ENCODE assay signal across 9 cellular contexts in the genomic region with DNA sequence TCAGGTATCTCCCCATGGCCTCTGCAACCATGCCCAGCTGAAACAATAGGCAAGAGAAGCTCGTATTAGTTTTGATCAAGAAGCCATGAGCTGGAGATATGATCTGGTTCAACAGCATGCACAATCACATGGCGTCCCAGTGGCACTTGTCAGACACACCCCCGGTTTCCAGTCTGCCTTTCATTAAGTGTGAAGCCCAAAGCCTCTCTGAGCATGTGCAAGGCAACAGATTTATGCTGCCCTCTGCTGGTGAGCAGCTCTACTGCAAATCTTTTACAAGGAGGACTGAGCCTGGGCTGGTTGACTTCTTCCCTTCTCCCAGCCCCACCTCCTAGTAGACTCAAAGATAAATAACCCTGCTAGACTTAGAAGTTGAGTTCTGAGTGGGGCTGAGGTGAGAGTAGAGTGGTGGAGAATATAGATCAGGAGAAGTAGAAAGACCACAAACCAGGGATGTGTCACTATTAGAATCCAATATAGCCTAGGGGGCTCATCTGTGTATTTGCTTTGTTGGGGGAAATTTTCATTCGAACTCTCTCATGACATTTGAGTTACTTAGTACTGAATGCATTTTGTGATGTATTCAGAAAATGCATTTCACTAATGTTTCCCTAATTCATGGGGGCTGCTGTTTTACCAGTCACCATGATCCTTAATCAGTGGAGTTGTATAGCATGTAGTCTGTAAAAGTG. TPM values are rescaled to one million over a fixed set of nuclear protein-coding genes. Genes with fewer than 3 reads are reported as not detected.
DNase-seq lines count a peak whose midpoint lies in the region; ATAC-seq and TF ChIP-seq lines count a peak whose summit lies in the region.
"Had no signal": no experiment of that assay in that cellular context is flagged by ENCODE, and none has a peak within 500 bp of the region (broad histone marks: within the 10 kb centered on the region; RNA-seq: fewer than 3 reads in every experiment).

No MANE protein-coding gene starts in this region.

- H3K4me1 ChIP-seq in CD4-positive, CD25-positive, alpha-beta regulatory T cell (ENCODE audit: control insufficient read depth, insufficient read depth, low read length, poor library complexity, severe bottlenecking): no peaks in the 10 kb centered on the region
- H3K4me1 ChIP-seq in lung (ENCODE audit: control insufficient read depth in 2 of 2, insufficient read depth in 2 of 2, low read length in 2 of 2): no peaks in the 10 kb centered on the region

- H3K9me3 ChIP-seq in CD4-positive, CD25-positive, alpha-beta regulatory T cell (ENCODE audit: control insufficient read depth in 2 of 2, low read length in 2 of 2): no peaks in the 10 kb centered on the region
- H3K9me3 ChIP-seq in lung (ENCODE audit: control insufficient read depth in 2 of 2, insufficient read depth in 1 of 2, low read length in 1 of 2): no peaks in the 10 kb centered on the region

- TF ChIP-seq CTCF in lung (IDR thresholded peaks at IDR 0.05; ENCODE audit: control extremely low read depth, extremely low read depth): peak; percentile 54

- H3K9me3 Mint-ChIP-seq in CD4-positive, CD25-positive, alpha-beta regulatory T cell: peaks cover 0 to 2% (median 0%) of the 10 kb centered on the region in 7 donors
- H3K9me3 Mint-ChIP-seq: T-helper 1 cell treated with Interleukin-12 subunit alpha and Interleukin-12 subunit beta and Interleukin-4 antibody, amounts not matched to agents 30 μg/mL and 1 μg/mL, for 36 hours had no signal

- 24 to 27% methylated on average over 4 of the region's 4 CpGs for WGBS in lung, 2 donors

- H3K4me3 Mint-ChIP-seq in CD4-positive, CD25-positive, alpha-beta regulatory T cell: no peak overlapping the region
- H3K4me3 Mint-ChIP-seq: T-helper 1 cell treated with Interleukin-12 subunit alpha and Interleukin-12 subunit beta and Interleukin-4 antibody, amounts not matched to agents 30 μg/mL and 1 μg/mL, for 36 hours had no signal

- no peaks in the 10 kb centered on the region for H3K36me3 ChIP-seq in CD4-positive, CD25-positive, alpha-beta regulatory T cell (ENCODE audit: control insufficient read depth, insufficient read depth, low read length)
- no peaks in the 10 kb centered on the region for H3K36me3 ChIP-seq in lung (ENCODE audit: control insufficient read depth in 2 of 2, insufficient read depth in 2 of 2, low read length in 2 of 2)

- H3K27ac Mint-ChIP-seq in CD4-positive, CD25-positive, alpha-beta regulatory T cell: no peak overlapping the region
- H3K27ac Mint-ChIP-seq: T-helper 1 cell treated with Interleukin-12 subunit alpha and Interleukin-12 subunit beta and Interleukin-4 antibody, amounts not matched to agents 30 μg/mL and 1 μg/mL, for 36 hours had no signal

- no peaks in the 10 kb centered on the region for H3K27me3 ChIP-seq in CD4-positive, CD25-positive, alpha-beta regulatory T cell (ENCODE audit: control insufficient read depth, insufficient read depth, low read length)
- no peaks in the 10 kb centered on the region for H3K27me3 ChIP-seq in lung (ENCODE audit: control insufficient read depth, insufficient read depth)

- peak; percentile 69 to 75 for ATAC-seq in CD4-positive, CD25-positive, alpha-beta regulatory T cell (ENCODE audit: low read depth in 2 of 2)
- ATAC-seq in GM19324 (IDR thresholded peaks at IDR 0.05; ENCODE audit: low FRiP score, unreplicated experiment): peak; percentile 92
- ATAC-seq in HG03378 (IDR thresholded peaks at IDR 0.05; ENCODE audit: unreplicated experiment): peak; percentile 99
- ATAC-seq in lung (ENCODE audit: insufficient read depth, low FRiP score): peak; percentile 89

- peak; percentile 43 to 79 (median 57) for DNase-seq in CD4-positive, CD25-positive, alpha-beta regulatory T cell
- peak; percentile 72 for DNase-seq in NCI-H446 treated with DMSO at 0.1 percent for 48 hours (lab: John Stamatoyannopoulos, UW)
- peak; percentile 73 to 76 for DNase-seq in activated CD4-positive, alpha-beta T cell treated with anti-CD3 and anti-CD28 coated beads for 4 hours
- DNase-seq in dedifferentiated amniotic fluid mesenchymal stem cell (ENCODE audit: extremely low spot score): peak; percentile 74
- DNase-seq in lung (ENCODE audit: low spot score): peak; percentile 90
- peak; percentile 43 for DNase-seq in stimulated activated CD8-positive, alpha-beta memory T cell treated with anti-CD3 and anti-CD28 coated beads, Interleukin-15, amount 100 ng/mL, for 24 hours (ENCODE audit: low read depth)

- no peaks in the 10 kb centered on the region for H3K4me1 Mint-ChIP-seq in CD4-positive, CD25-positive, alpha-beta regulatory T cell

- H3K27me3 Mint-ChIP-seq in CD4-positive, CD25-positive, alpha-beta regulatory T cell: peaks cover 6% of the 10 kb centered on the region

- H3K27ac ChIP-seq in CD4-positive, CD25-positive, alpha-beta regulatory T cell (ENCODE audit: insufficient read depth, low read length, poor library complexity, severe bottlenecking): no peak overlapping the region
- no peak overlapping the region for H3K27ac ChIP-seq in lung (ENCODE audit: low read depth in 1 of 2, low read length in 1 of 2)

- H3K36me3 Mint-ChIP-seq in CD4-positive, CD25-positive, alpha-beta regulatory T cell: no peaks in the 10 kb centered on the region

- H3K4me3 ChIP-seq in CD4-positive, CD25-positive, alpha-beta regulatory T cell (ENCODE audit: low read depth, low read length): no peak overlapping the region
- H3K4me3 ChIP-seq in lung: no peak overlapping the region

RNA-seq across cellular contexts. Expression of a gene that starts 53.7 kb away (rescaled TPM):
- total RNA-seq in CD4-positive, CD25-positive, alpha-beta regulatory T cell: 42.2 TPM
- polyA plus RNA-seq in CD4-positive, CD25-positive, alpha-beta regulatory T cell: 10 to 100 TPM; 19.2 to 25.4 (median 23.7) TPM
- 100 to 1,000 TPM in 1 of 2 donors, 10 to 100 TPM in 1; 80.4 to 484 TPM for total RNA-seq in lung
- polyA plus RNA-seq in lung: 10 to 100 TPM; 32.5 to 88.2 TPM
